10 cellular contexts compared by ENCODE assay signal in genomic region chr5:14036514-14036913, GRCh38.
DNase-seq lines count a peak whose midpoint lies in the region; ATAC-seq and TF ChIP-seq lines count a peak whose summit lies in the region.
"Had no signal": no experiment of that assay in that cellular context is flagged by ENCODE, and none has a peak within 500 bp of the region (broad histone marks: within the 10 kb centered on the region; RNA-seq: fewer than 3 reads in every experiment).

No MANE protein-coding gene starts in this region.

- peaks cover 0 to 19% (median 8%) of the 10 kb centered on the region in 5 donors for H3K27me3 ChIP-seq in subcutaneous abdominal adipose tissue (ENCODE audit: control insufficient read depth in 5 of 5, insufficient read depth in 4 of 5, low read length in 5 of 5)

- H3K36me3 ChIP-seq in subcutaneous abdominal adipose tissue (ENCODE audit: control insufficient read depth in 5 of 5, insufficient read depth in 5 of 5, low read length in 5 of 5): no peaks in the 10 kb centered on the region

- H3K9ac ChIP-seq in subcutaneous abdominal adipose tissue (ENCODE audit: low read length in 5 of 5): no peak overlapping the region

- no peaks in the 10 kb centered on the region for H3K9me3 ChIP-seq in subcutaneous abdominal adipose tissue (ENCODE audit: control insufficient read depth in 5 of 5, low read length in 5 of 5)

- H3K4me3 ChIP-seq in HFF-Myc (replicated peaks; ENCODE audit: low read depth, low read length) (no peak overlapping the region; the same call in 1 of the 2 replicates), astrocyte of the cerebellum (ENCODE audit: low read depth, low read length) (peak overlapping the region; percentile 11), subcutaneous abdominal adipose tissue (ENCODE audit: low read depth in 1 of 5, low read length in 5 of 5) (no peak overlapping the region)

- in situ Hi-C loops in astrocyte of the cerebellum (cut with HindIII; ENCODE audit: low sequenced_read_pairs): no loop called here

- peaks cover 4 to 19% (median 10%) of the 10 kb centered on the region in 5 donors for H3K4me1 ChIP-seq in subcutaneous abdominal adipose tissue (ENCODE audit: control insufficient read depth in 5 of 5, insufficient read depth in 5 of 5, low read length in 5 of 5)

- TF ChIP-seq CTCF in HFF-Myc (IDR thresholded peaks at IDR 0.05; ENCODE audit: low read depth, low read length, missing control alignments) (no peak), astrocyte of the cerebellum (IDR thresholded peaks at IDR 0.05; ENCODE audit: low read depth, low read length, missing control alignments) (no peak)

- H3K27ac ChIP-seq in subcutaneous abdominal adipose tissue (ENCODE audit: low read depth, low read length): peak overlapping the region; percentile 20

- ATAC-seq in HG03135 (IDR thresholded peaks at IDR 0.05; ENCODE audit: unreplicated experiment) (no peak), HG03139 (IDR thresholded peaks at IDR 0.05; ENCODE audit: unreplicated experiment) (no peak), GM21576 (IDR thresholded peaks at IDR 0.05; ENCODE audit: unreplicated experiment) (no peak)

- DNase-seq in HFF-Myc (ENCODE audit: extremely low read depth, low read depth) (peak; percentile 52), astrocyte of the cerebellum (ENCODE audit: low read depth) (no peak), iPS-NIHi7 (ENCODE audit: extremely low spot score) (peak; percentile 56), amygdala (lab: John Stamatoyannopoulos, UW) (no peak)
- DNase-seq: retina; stimulated activated naive B cell treated with anti-CD40 and anti-IgM and Interleukin-4, amounts not matched to agents 10 μg/mL and 1 μg/mL and 100 μg/mL, for 72 hours had no signal

Comparison
In these comparisons a context has a peak if more than half of its experiments do, and no peak if none do; other contexts are left out.
1. DNase-seq: peak in HFF-Myc (single experiment) and iPS-NIHi7 (single experiment); none in astrocyte of the cerebellum (single experiment) and amygdala (0 of 56).